ENCODE assay signal across 1 cellular context in genomic region chr20:4581838-4582237, GRCh38.
TF ChIP-seq lines count a peak whose summit lies in the region.

No MANE protein-coding gene starts in this region.

TF ChIP-seq in HepG2, 621 proteins besides CTCF, POLR2A, EP300 and RAD21 (continued from another document):
- no peak for TF ChIP-seq ZNF546 (CRISPR knock-in tag; conservative IDR thresholded peaks at IDR 0.05)
- TF ChIP-seq ZNF556 (CRISPR knock-in tag; IDR thresholded peaks at IDR 0.05; ENCODE audit: borderline replicate concordance): no peak
- no peak for TF ChIP-seq YEATS2 (CRISPR knock-in tag; IDR thresholded peaks at IDR 0.05; ENCODE audit: borderline replicate concordance)
- TF ChIP-seq ATF2 (CRISPR knock-in tag; IDR thresholded peaks at IDR 0.05): no peak
- no peak for TF ChIP-seq SMYD3 (CRISPR knock-in tag; IDR thresholded peaks at IDR 0.05)
- TF ChIP-seq, protein P1, sequence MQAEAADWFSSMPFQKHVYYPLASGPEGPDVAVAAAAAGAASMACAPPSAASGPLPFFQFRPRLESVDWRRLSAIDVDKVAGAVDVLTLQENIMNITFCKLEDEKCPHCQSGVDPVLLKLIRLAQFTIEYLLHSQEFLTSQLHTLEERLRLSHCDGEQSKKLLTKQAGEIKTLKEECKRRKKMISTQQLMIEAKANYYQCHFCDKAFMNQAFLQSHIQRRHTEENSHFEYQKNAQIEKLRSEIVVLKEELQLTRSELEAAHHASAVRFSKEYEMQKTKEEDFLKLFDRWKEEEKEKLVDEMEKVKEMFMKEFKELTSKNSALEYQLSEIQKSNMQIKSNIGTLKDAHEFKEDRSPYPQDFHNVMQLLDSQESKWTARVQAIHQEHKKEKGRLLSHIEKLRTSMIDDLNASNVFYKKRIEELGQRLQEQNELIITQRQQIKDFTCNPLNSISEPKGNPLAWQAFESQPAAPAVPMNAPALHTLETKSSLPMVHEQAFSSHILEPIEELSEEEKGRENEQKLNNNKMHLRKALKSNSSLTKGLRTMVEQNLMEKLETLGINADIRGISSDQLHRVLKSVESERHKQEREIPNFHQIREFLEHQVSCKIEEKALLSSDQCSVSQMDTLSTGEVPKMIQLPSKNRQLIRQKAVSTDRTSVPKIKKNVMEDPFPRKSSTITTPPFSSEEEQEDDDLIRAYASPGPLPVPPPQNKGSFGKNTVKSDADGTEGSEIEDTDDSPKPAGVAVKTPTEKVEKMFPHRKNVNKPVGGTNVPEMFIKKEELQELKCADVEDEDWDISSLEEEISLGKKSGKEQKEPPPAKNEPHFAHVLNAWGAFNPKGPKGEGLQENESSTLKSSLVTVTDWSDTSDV (CRISPR knock-in tag; IDR thresholded peaks at IDR 0.05): no peak
- no peak for TF ChIP-seq TBX3 (IDR thresholded peaks at IDR 0.05; ENCODE audit: borderline replicate concordance)
- no peak for TF ChIP-seq SRF (IDR thresholded peaks at IDR 0.05; ENCODE audit: low read depth, low read length)
- TF ChIP-seq NFYC (CRISPR knock-in tag; IDR thresholded peaks at IDR 0.05): no peak
- no peak for TF ChIP-seq ZFYVE20 (CRISPR knock-in tag; IDR thresholded peaks at IDR 0.05; ENCODE audit: borderline replicate concordance, low read depth)
- no peak for TF ChIP-seq ZNF510 (CRISPR knock-in tag; IDR thresholded peaks at IDR 0.05; ENCODE audit: low read depth)
